Comparison of ENCODE assay signal across 18 cellular contexts in genomic region chr1:234520908-234521801, GRCh38. TPM values are rescaled to one million over a fixed set of nuclear protein-coding genes. Genes with fewer than 3 reads are reported as not detected.
DNase-seq lines count a peak whose midpoint lies in the region; ATAC-seq and TF ChIP-seq lines count a peak whose summit lies in the region.
"Had no signal": no experiment of that assay in that cellular context is flagged by ENCODE, and none has a peak within 500 bp of the region (broad histone marks: within the 10 kb centered on the region; RNA-seq: fewer than 3 reads in every experiment).

No MANE protein-coding gene starts in this region.

- intact Hi-C loops in activated naive CD4-positive, alpha-beta T cell treated with anti-CD3 and anti-CD28 coated beads for 36 hours (cut with micrococcal nuclease): no loop called here
- intact Hi-C loops in left ventricle myocardium superior (cut with micrococcal nuclease) (no loop called here), colonic mucosa (cut with DNase I) (no loop called here)

- H3K27me3 ChIP-seq in skeletal muscle tissue (ENCODE audit: control insufficient read depth in 3 of 3, insufficient read depth in 3 of 3, low read length in 3 of 3) (no peaks in the 10 kb centered on the region), colonic mucosa (no peaks in the 10 kb centered on the region)
- H3K27me3 ChIP-seq: esophagus squamous epithelium had no signal

- H3K27ac Mint-ChIP-seq in activated naive CD4-positive, alpha-beta T cell treated with anti-CD3 and anti-CD28 coated beads for 36 hours: peak overlapping the region; percentile 36
- H3K27ac Mint-ChIP-seq in activated naive CD4-positive, alpha-beta T cell treated with anti-CD3 and anti-CD28 coated beads, Interleukin-2, amount 50 U/mL, for 72 hours: peak overlapping the region in 1 of 2 donors; percentile 33
- H3K27ac Mint-ChIP-seq: stimulated activated naive CD8-positive, alpha-beta T cell treated with anti-CD3 and anti-CD28 coated beads, Interleukin-15, Interleukin-2, amounts not matched to agents 100 ng/mL and 50 ng/mL, for 24 hours had no signal

- H3K4me3 ChIP-seq in skeletal muscle tissue (ENCODE audit: low read length in 3 of 3) (no peak overlapping the region), colonic mucosa (no peak overlapping the region)
- H3K4me3 ChIP-seq: esophagus squamous epithelium, PC-9, skin epidermis had no signal

- H3K36me3 Mint-ChIP-seq in activated naive CD4-positive, alpha-beta T cell treated with anti-CD3 and anti-CD28 coated beads for 36 hours (ENCODE audit: low read depth): no peaks in the 10 kb centered on the region
- H3K36me3 Mint-ChIP-seq in activated naive CD4-positive, alpha-beta T cell treated with anti-CD3 and anti-CD28 coated beads, Interleukin-2, amount 50 U/mL, for 72 hours: no peaks in the 10 kb centered on the region

- H3K4me1 Mint-ChIP-seq in activated naive CD4-positive, alpha-beta T cell treated with anti-CD3 and anti-CD28 coated beads for 36 hours (ENCODE audit: low read depth): peaks cover 18% of the 10 kb centered on the region

- peaks cover 43 to 60% (median 60%) of the 10 kb centered on the region in 3 donors for H3K4me1 ChIP-seq in skeletal muscle tissue (ENCODE audit: control insufficient read depth in 3 of 3, insufficient read depth in 3 of 3, low read length in 3 of 3)
- no peaks in the 10 kb centered on the region for H3K4me1 ChIP-seq in colonic mucosa

- DNase-seq in activated naive CD4-positive, alpha-beta T cell treated with anti-CD3 and anti-CD28 coated beads for 36 hours: no peak
- DNase-seq in activated naive CD4-positive, alpha-beta T cell treated with anti-CD3 and anti-CD28 coated beads, Interleukin-2, amount 50 U/mL, for 72 hours (ENCODE audit: low spot score in 2 of 2): no peak
- DNase-seq in RWPE1 (ENCODE audit: low spot score) (no peak), left ventricle myocardium superior (no peak), colonic mucosa (no peak), NCI-H2171 (lab: John Stamatoyannopoulos, UW) (no peak)
- DNase-seq: anterior cingulate cortex, esophagus squamous epithelium, hypothalamus, NCI-H524, PC-9, SW 1271 had no signal

- H3K9me3 ChIP-seq in skeletal muscle tissue (ENCODE audit: control insufficient read depth in 3 of 3, low read length in 3 of 3): no peaks in the 10 kb centered on the region
- H3K9me3 ChIP-seq in colonic mucosa: no peaks in the 10 kb centered on the region
- H3K9me3 ChIP-seq: esophagus squamous epithelium had no signal

- TF ChIP-seq CTCF in RWPE1 (conservative IDR thresholded peaks at IDR 0.05; ENCODE audit: low read depth): no peak
- TF ChIP-seq CTCF in colonic mucosa (IDR thresholded peaks at IDR 0.05): no peak

- no peak overlapping the region for H3K4me3 Mint-ChIP-seq in activated naive CD4-positive, alpha-beta T cell treated with anti-CD3 and anti-CD28 coated beads for 36 hours
- H3K4me3 Mint-ChIP-seq: dendritic cell treated with granulocyte-macrophage colony-stimulating factor and Interleukin-4, amounts not matched to agents 40 ng/mL and 50 ng/mL, for 4 days; stimulated activated naive CD8-positive, alpha-beta T cell treated with anti-CD3 and anti-CD28 coated beads, Interleukin-15, Interleukin-2, amounts not matched to agents 100 ng/mL and 50 ng/mL, for 24 hours had no signal

- ATAC-seq in activated naive CD4-positive, alpha-beta T cell treated with anti-CD3 and anti-CD28 coated beads, Interleukin-2, amount 50 U/mL, for 72 hours: no peak
- ATAC-seq in left ventricle myocardium superior (peak; percentile 38), GM19324 (IDR thresholded peaks at IDR 0.05; ENCODE audit: low FRiP score, unreplicated experiment) (no peak)
- ATAC-seq: activated CD4-positive, CD25-positive, alpha-beta regulatory T cell treated with anti-CD3 and anti-CD28 coated beads, Interleukin-2, amount 50 U/mL, for 24 hours had no signal

- H3K27me3 Mint-ChIP-seq in activated naive CD4-positive, alpha-beta T cell treated with anti-CD3 and anti-CD28 coated beads for 36 hours (ENCODE audit: low read depth): no peaks in the 10 kb centered on the region
- H3K27me3 Mint-ChIP-seq: dendritic cell treated with granulocyte-macrophage colony-stimulating factor and Interleukin-4, amounts not matched to agents 40 ng/mL and 50 ng/mL, for 4 days had no signal

- H3K9me3 Mint-ChIP-seq in activated naive CD4-positive, alpha-beta T cell treated with anti-CD3 and anti-CD28 coated beads for 36 hours: no peaks in the 10 kb centered on the region
- H3K9me3 Mint-ChIP-seq in activated naive CD4-positive, alpha-beta T cell treated with anti-CD3 and anti-CD28 coated beads, Interleukin-2, amount 50 U/mL, for 72 hours: no peaks in the 10 kb centered on the region
- H3K9me3 Mint-ChIP-seq: dendritic cell treated with granulocyte-macrophage colony-stimulating factor and Interleukin-4, amounts not matched to agents 40 ng/mL and 50 ng/mL, for 4 days; stimulated activated naive CD8-positive, alpha-beta T cell treated with anti-CD3 and anti-CD28 coated beads, Interleukin-15, Interleukin-2, amounts not matched to agents 100 ng/mL and 50 ng/mL, for 24 hours had no signal

- POLR2A ChIA-PET in RWPE1 (lab: Yijun Ruan, JAX; ENCODE audit: low non-redundant PET): no interaction called here

- CTCF ChIA-PET in activated naive CD4-positive, alpha-beta T cell treated with anti-CD3 and anti-CD28 coated beads for 36 hours (lab: Charles Lee): interaction anchor here (0.6 to 1.2 kb wide), 4 partner anchors 13 to 562 kb away, joined by 3 to 4 read pairs (median 3); no protein-coding TSS in a partner anchor
- CTCF ChIA-PET in RWPE1 (lab: Yijun Ruan, JAX): interaction anchor here (0.6 kb wide), 1 partner anchor 13 kb away, joined by 8 read pairs; no protein-coding TSS in a partner anchor

- H3K27ac ChIP-seq in RWPE1 (peak overlapping the region; percentile 53; the same call in 1 of the 2 replicates), skeletal muscle tissue (ENCODE audit: low read depth, low read length) (peak overlapping the region; percentile 92), colonic mucosa (no peak overlapping the region)
- H3K27ac ChIP-seq: PC-9 had no signal

- peak overlapping the region; percentile 52 to 67 (median 55) for H3K9ac ChIP-seq in skeletal muscle tissue (ENCODE audit: low read depth in 1 of 3, low read length in 3 of 3)
- H3K9ac ChIP-seq in colonic mucosa (ENCODE audit: low read depth in 2 of 2, low read length in 2 of 2): no peak overlapping the region

- H3K36me3 ChIP-seq in skeletal muscle tissue (ENCODE audit: control insufficient read depth in 3 of 3, insufficient read depth in 3 of 3, low read length in 3 of 3): no peaks in the 10 kb centered on the region
- no peaks in the 10 kb centered on the region for H3K36me3 ChIP-seq in colonic mucosa
- H3K36me3 ChIP-seq: esophagus squamous epithelium had no signal

RNA-seq across cellular contexts. Expression of gene TARBP1, which starts 42.2 kb away (rescaled TPM):
- total RNA-seq in activated naive CD4-positive, alpha-beta T cell treated with anti-CD3 and anti-CD28 coated beads for 36 hours: 10 to 100 TPM; 40.2 to 41.6 TPM
- total RNA-seq in activated naive CD4-positive, alpha-beta T cell treated with anti-CD3 and anti-CD28 coated beads, Interleukin-2, amount 50 U/mL, for 72 hours: 10 to 100 TPM; 32.1 to 49.5 TPM
- total RNA-seq in left ventricle myocardium superior (10.8 TPM), skeletal muscle tissue (36.5 TPM), colonic mucosa (10 to 100 TPM; 19.6 to 23.1 TPM)

Comparison
In these comparisons a context has a peak if more than half of its experiments do, and no peak if none do; other contexts are left out.
1. H3K9ac ChIP-seq: peak in skeletal muscle tissue (3 of 3); none in colonic mucosa (0 of 2).